8 cellular contexts compared by ENCODE assay signal in the genomic region with DNA sequence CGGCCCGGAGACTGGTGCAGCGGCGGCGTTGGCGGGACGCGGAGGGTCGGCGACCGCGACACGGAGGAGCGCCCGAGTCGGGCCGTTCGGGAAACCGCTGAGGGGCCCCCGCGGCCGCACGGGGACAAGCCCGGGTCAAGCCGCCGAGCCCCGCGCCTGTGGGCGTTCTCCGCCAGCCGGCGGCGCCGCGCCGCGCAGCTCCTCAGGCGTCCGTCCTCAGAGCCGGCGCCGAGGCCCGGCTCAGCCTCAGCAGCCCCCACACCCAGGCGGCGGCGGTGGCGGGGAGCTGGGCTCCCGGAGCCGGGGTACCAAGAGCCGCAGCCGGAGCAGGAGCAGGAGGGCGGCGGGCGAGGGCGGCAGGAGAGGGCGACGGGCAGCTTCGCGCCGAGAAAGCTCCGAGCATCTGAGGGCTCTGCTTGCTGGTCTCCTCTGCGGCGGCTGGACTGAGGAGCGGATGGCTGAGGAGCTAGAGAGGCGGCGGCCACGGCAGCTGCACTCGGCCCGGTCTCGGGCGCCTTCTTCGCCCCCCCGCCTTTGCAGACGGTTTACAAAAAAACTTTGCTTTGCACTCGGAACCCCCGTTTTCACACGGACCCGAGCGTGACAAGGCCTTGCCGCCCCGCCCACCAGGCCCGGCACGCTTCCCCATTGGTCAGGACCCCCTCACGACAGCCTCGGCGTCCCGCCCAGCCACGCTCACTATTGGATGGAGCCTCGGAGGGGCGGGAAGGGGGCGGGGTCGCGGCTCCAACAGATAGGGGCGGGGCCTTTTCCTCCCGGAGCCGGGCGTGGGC. TPM values are rescaled to one million over a fixed set of nuclear protein-coding genes. Genes with fewer than 3 reads are reported as not detected.
A peak's percentile ranks its signal among the peaks of the same experiment; 100 is the strongest.
DNase-seq lines count a peak whose midpoint lies in the region; ATAC-seq and TF ChIP-seq lines count a peak whose summit lies in the region.

A gene with protein sequence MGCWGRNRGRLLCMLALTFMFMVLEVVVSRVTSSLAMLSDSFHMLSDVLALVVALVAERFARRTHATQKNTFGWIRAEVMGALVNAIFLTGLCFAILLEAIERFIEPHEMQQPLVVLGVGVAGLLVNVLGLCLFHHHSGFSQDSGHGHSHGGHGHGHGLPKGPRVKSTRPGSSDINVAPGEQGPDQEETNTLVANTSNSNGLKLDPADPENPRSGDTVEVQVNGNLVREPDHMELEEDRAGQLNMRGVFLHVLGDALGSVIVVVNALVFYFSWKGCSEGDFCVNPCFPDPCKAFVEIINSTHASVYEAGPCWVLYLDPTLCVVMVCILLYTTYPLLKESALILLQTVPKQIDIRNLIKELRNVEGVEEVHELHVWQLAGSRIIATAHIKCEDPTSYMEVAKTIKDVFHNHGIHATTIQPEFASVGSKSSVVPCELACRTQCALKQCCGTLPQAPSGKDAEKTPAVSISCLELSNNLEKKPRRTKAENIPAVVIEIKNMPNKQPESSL (minus strand): TSS at position 522 of the 794 bp plus-strand sequence. CDS start 549 bp downstream, outside the sequence.

- peak within 1 kb of the TSS; percentile 44 for H2AFZ ChIP-seq in OCI-LY3 (ENCODE audit: low read depth, low read length)

- TF ChIP-seq CTCF in OCI-LY3 (IDR thresholded peaks at IDR 0.05; ENCODE audit: low read depth, low read length) (no peak), mucosa of descending colon (IDR thresholded peaks at IDR 0.05) (no peak)

- intact Hi-C loops in mucosa of descending colon (cut with DNase I, micrococcal nuclease), result loop anchor here (5.0 to 10.0 kb wide), 2 partner anchors 66 to 78 kb away; no protein-coding TSS in a partner anchor

- DNase-seq in D341Med (ENCODE audit: low spot score) (peak; percentile 100), HuH-7 (ENCODE audit: low spot score) (peak; percentile 99), activated T-cell treated with anti-CD3 and anti-CD28 coated beads for 1 hour (ENCODE audit: low read depth) (peak; percentile 100), epidermal melanocyte (ENCODE audit: insufficient read length, low spot score) (peak; percentile 99), mucosa of descending colon (peak; percentile 99 to 100 (median 100))
- peak; percentile 100 for DNase-seq in stimulated activated CD8-positive, alpha-beta memory T cell treated with anti-CD3 and anti-CD28 coated beads, Interleukin-4, amount 100 ng/mL, for 24 hours (ENCODE audit: low read depth)

- peak within 1 kb of the TSS; percentile 89 for H3K4me2 ChIP-seq in OCI-LY3 (ENCODE audit: low read length)

- peaks cover 36% of the 10 kb centered on the region for H3K4me1 ChIP-seq in OCI-LY3 (ENCODE audit: low read length)
- H3K4me1 ChIP-seq in mucosa of descending colon (ENCODE audit: low read depth), result peaks cover 12% of the 10 kb centered on the region

- H3K9me3 ChIP-seq in OCI-LY3 (ENCODE audit: insufficient read depth, low read length) (no peaks in the 10 kb centered on the region), mucosa of descending colon (no peaks in the 10 kb centered on the region)

- peaks cover 20% of the 10 kb centered on the region for H4K20me1 ChIP-seq in OCI-LY3 (ENCODE audit: insufficient read depth, low read length)

- H3K9ac ChIP-seq in OCI-LY3 (ENCODE audit: low read length), result peak within 1 kb of the TSS; percentile 77

- no peaks in the 10 kb centered on the region for H3K27me3 ChIP-seq in OCI-LY3 (ENCODE audit: low read depth, low read length)

- ATAC-seq in GM21515 (IDR thresholded peaks at IDR 0.05; ENCODE audit: unreplicated experiment) (peak; percentile 81), mucosa of descending colon (peak; percentile 92)

- H3K36me3 ChIP-seq in OCI-LY3 (replicated peaks; ENCODE audit: low read depth, low read length), result peaks cover 12% of the 10 kb centered on the region
- no peaks in the 10 kb centered on the region for H3K36me3 ChIP-seq in mucosa of descending colon (ENCODE audit: low read depth)

- H3K4me3 ChIP-seq in OCI-LY3 (ENCODE audit: low read length) (peak within 1 kb of the TSS; percentile 77), mucosa of descending colon (peak within 1 kb of the TSS; percentile 94)

- H3K79me2 ChIP-seq in OCI-LY3 (ENCODE audit: low read length), result peaks cover 18% of the 10 kb centered on the region

- peak within 1 kb of the TSS; percentile 59 for H3K27ac ChIP-seq in OCI-LY3 (ENCODE audit: low read length)

RNA-seq across cellular contexts. Expression of the gene that starts here (rescaled TPM):
- 10 to 100 TPM; 20.8 to 43.5 (median 29.2) TPM for total RNA-seq in mucosa of descending colon

Comparison
In these comparisons a context has a peak if more than half of its experiments do, and no peak if none do; other contexts are left out.
1. Peak in every context shown above with its lines: DNase-seq, ATAC-seq, H3K4me3 ChIP-seq and H3K27ac ChIP-seq.